Comparison of ENCODE assay signal across 22 cellular contexts in the genomic region with DNA sequence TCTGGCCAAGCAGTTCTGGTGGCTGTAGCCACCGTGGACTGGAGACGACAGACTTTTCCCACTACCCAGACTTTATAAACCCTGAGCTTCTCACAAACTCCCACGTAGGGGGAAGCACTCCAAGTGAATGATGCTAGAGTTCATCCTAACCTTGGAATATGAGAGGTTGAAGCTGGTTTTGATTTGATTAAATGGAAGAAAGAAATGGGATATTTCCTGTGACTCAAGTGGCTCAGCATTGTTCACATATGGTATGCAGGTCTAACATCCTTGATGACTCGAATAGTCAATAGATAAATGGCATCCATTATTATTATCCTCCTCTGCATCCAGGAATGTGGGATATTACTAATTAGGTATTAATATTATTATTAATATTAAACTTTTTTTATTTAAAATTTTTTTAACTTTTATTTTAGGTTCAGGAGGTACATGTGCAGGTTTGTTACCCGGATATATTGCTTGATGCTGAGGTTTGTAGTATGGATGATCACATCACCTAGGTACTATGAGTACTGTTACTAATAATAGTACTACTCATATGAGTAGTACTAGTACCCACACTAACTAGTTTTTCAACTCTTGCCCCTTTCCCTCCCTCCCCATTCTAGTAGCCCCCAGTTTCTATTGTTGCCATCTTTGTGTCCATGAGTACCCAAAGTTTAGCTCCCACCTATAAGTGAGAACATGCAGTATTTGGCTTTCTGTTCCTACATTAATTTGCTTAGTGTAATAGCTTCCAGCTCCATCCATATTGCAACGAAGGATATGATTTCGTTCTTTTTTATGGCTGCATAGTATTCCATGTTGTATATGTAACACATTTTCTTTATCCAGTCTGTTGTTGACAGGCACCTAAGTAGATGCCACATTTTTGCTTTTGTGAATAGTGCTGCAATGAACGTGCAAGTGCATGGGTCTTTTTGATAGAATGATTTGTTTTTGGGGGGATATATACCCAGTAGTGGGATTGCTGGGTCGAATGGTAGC.
"Had no signal": no experiment of that assay in that cellular context is flagged by ENCODE, and none has a peak within 500 bp of the region (broad histone marks: within the 10 kb centered on the region; RNA-seq: fewer than 3 reads in every experiment).

No MANE protein-coding gene starts in this region.

- H3K9me3 ChIP-seq: psoas muscle, suprapubic skin, transverse colon, vagina had no signal

- H3K27me3 Mint-ChIP-seq: activated CD4-positive, alpha-beta T cell treated with anti-CD3 and anti-CD28 coated beads, Interleukin-2, amount 10 ng/mL, durations not matched to agents 24 days and 14 days; activated CD8-positive, alpha-beta T cell treated with anti-CD3 and anti-CD28 coated beads for 36 hours; activated T-cell treated with anti-CD3 and anti-CD28 coated beads, Interleukin-2, amount 50 U/mL, for 24 hours; naive thymus-derived CD4-positive, alpha-beta T cell; stimulated activated naive CD8-positive, alpha-beta T cell treated with anti-CD3 and anti-CD28 coated beads, Interleukin-15, amount 100 ng/mL, for 72 hours had no signal

- H2AFZ ChIP-seq: neural progenitor cell had no signal

- H3K27ac Mint-ChIP-seq: activated CD4-positive, alpha-beta T cell treated with anti-CD3 and anti-CD28 coated beads, Interleukin-2, amount 10 ng/mL, durations not matched to agents 24 days and 14 days; activated CD8-positive, alpha-beta T cell treated with anti-CD3 and anti-CD28 coated beads for 36 hours; activated naive CD4-positive, alpha-beta T cell treated with anti-CD3 and anti-CD28 coated beads for 36 hours; activated T-cell treated with anti-CD3 and anti-CD28 coated beads, Interleukin-2, amount 50 U/mL, for 24 hours; neural progenitor cell; stimulated activated naive CD8-positive, alpha-beta T cell treated with anti-CD3 and anti-CD28 coated beads, Interleukin-15, amount 100 ng/mL, for 72 hours had no signal

- ATAC-seq: activated CD8-positive, alpha-beta T cell treated with anti-CD3 and anti-CD28 coated beads for 36 hours; esophagus mucosa; left ventricle myocardium superior; naive thymus-derived CD4-positive, alpha-beta T cell; psoas muscle; right cardiac atrium; stimulated activated naive CD8-positive, alpha-beta T cell treated with anti-CD3 and anti-CD28 coated beads, Interleukin-15, amount 100 ng/mL, for 72 hours had no signal

- H3K27me3 ChIP-seq: brain microvascular endothelial cell, neural progenitor cell, suprapubic skin, transverse colon, vagina had no signal

- H3K9ac ChIP-seq: neural progenitor cell had no signal

- H3K36me3 Mint-ChIP-seq: neural progenitor cell had no signal

- H3K27ac ChIP-seq: brain microvascular endothelial cell, neural progenitor cell, psoas muscle, suprapubic skin, transverse colon, vagina had no signal

- H3K4me3 ChIP-seq: neural progenitor cell, psoas muscle, skin epidermis, suprapubic skin, transverse colon, vagina had no signal

- H3K4me3 Mint-ChIP-seq: activated CD4-positive, alpha-beta T cell treated with anti-CD3 and anti-CD28 coated beads, Interleukin-2, amount 10 ng/mL, durations not matched to agents 24 days and 14 days; activated CD8-positive, alpha-beta T cell treated with anti-CD3 and anti-CD28 coated beads for 36 hours; activated naive CD4-positive, alpha-beta T cell treated with anti-CD3 and anti-CD28 coated beads for 36 hours; activated T-cell treated with anti-CD3 and anti-CD28 coated beads, Interleukin-2, amount 50 U/mL, for 24 hours; naive thymus-derived CD4-positive, alpha-beta T cell; neural progenitor cell; stimulated activated naive CD8-positive, alpha-beta T cell treated with anti-CD3 and anti-CD28 coated beads, Interleukin-15, amount 100 ng/mL, for 72 hours had no signal

- H3K4me1 ChIP-seq: neural progenitor cell, psoas muscle, transverse colon, vagina had no signal

- DNase-seq: activated CD4-positive, alpha-beta T cell treated with anti-CD3 and anti-CD28 coated beads, Interleukin-2, amount 10 ng/mL, durations not matched to agents 24 days and 14 days; activated CD4-positive, CD25-positive, alpha-beta regulatory T cell; activated CD8-positive, alpha-beta T cell treated with anti-CD3 and anti-CD28 coated beads for 36 hours; activated naive CD4-positive, alpha-beta T cell treated with anti-CD3 and anti-CD28 coated beads for 36 hours; activated T-cell treated with anti-CD3 and anti-CD28 coated beads, Interleukin-2, amount 50 U/mL, for 24 hours; aorta; brain microvascular endothelial cell; cerebellar nuclear complex; cortex of kidney; effector CD4-positive, alpha-beta T cell; left ventricle myocardium superior; naive thymus-derived CD4-positive, alpha-beta T cell; psoas muscle; right cardiac atrium; stimulated activated naive CD8-positive, alpha-beta T cell treated with anti-CD3 and anti-CD28 coated beads, Interleukin-15, amount 100 ng/mL, for 72 hours; T1000; transverse colon had no signal

- H3K4me2 ChIP-seq: neural progenitor cell had no signal

- H3K9me3 Mint-ChIP-seq: activated naive CD4-positive, alpha-beta T cell treated with anti-CD3 and anti-CD28 coated beads for 36 hours; activated T-cell treated with anti-CD3 and anti-CD28 coated beads, Interleukin-2, amount 50 U/mL, for 24 hours; stimulated activated naive CD8-positive, alpha-beta T cell treated with anti-CD3 and anti-CD28 coated beads, Interleukin-15, amount 100 ng/mL, for 72 hours had no signal

- H3K36me3 ChIP-seq: brain microvascular endothelial cell, neural progenitor cell, suprapubic skin, transverse colon, vagina had no signal
